In the genomic region with DNA sequence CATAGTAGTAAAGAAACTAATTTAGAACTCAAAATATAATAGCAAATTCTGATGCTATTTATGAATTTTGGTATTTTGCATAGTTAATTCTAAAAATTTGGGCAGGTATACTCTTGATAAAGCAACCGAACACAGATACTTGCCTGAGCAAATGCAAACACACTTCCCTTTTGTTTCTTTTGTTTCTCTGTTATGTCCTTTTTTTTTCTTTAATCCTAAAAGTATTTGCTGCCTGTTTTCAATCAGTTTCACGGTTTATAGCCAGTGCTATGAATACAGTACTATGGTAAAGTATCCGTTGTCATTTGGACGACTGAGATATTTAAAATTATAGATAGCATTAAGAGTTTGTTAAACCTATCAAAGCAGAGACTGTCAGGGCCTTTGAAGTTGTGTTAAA, we compare ENCODE assay signal across 1 cellular context.
TF ChIP-seq lines count a peak whose summit lies in the region.

No MANE protein-coding gene starts in this region.

TF ChIP-seq in WTC11, 78 proteins besides CTCF, POLR2A, EP300 and RAD21:
- TF ChIP-seq, protein P1, sequence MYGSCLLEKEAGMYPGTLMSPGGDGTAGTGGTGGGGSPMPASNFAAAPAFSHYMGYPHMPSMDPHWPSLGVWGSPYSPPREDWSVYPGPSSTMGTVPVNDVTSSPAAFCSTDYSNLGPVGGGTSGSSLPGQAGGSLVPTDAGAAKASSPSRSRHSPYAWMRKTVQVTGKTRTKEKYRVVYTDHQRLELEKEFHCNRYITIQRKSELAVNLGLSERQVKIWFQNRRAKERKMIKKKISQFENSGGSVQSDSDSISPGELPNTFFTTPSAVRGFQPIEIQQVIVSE (CRISPR knock-in tag; IDR thresholded peaks at IDR 0.05; ENCODE audit: borderline replicate concordance) = no peak
- TF ChIP-seq FOXP1 (CRISPR knock-in tag; IDR thresholded peaks at IDR 0.05; ENCODE audit: borderline replicate concordance) = no peak
